ENCODE assay signal across 8 cellular contexts in the genomic region with DNA sequence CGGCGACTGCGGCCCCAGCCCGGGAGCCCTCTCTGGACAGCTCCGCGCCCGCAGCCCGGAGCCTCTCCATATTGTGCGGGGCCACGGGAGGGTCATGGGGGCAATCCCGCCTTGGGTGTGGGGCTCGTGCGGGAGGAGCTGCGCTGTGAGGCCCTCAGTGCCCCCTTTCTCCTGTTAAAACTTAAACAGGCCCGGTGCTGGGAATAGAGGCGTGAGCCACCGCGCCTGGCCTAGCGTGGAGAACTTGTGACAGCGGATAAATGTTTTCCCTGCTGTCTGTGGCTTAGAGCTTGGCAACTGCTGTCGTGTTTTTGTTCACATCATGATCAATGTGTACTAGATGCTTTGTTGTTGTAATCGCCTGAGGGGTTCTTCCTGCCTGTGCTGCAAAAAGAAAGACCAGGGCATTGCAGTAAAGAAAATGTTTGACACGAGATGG. TPM values are rescaled to one million over a fixed set of nuclear protein-coding genes. Genes with fewer than 3 reads are reported as not detected.
A peak's percentile ranks its signal among the peaks of the same experiment; 100 is the strongest.
DNase-seq lines count a peak whose midpoint lies in the region; ATAC-seq, FAIRE-seq and TF ChIP-seq lines count a peak whose summit lies in the region.

No MANE protein-coding gene starts in this region.

- H3K27ac Mint-ChIP-seq in IgD-negative memory B cell (peak overlapping the region in 1 of 3 donors; percentile 88), astrocyte (ENCODE audit: unreplicated experiment) (no peak overlapping the region)

- H3K4me2 ChIP-seq in astrocyte (ENCODE audit: low read length): peak overlapping the region; percentile 81

- H3K9me3 ChIP-seq in astrocyte (ENCODE audit: insufficient read depth, low read depth, low read length): peaks cover 9% of the 10 kb centered on the region
- peaks cover 45% of the 10 kb centered on the region for H3K9me3 ChIP-seq in psoas muscle

- H3K27me3 Mint-ChIP-seq in IgD-negative memory B cell (no peaks in the 10 kb centered on the region), astrocyte (ENCODE audit: low read depth, unreplicated experiment) (no peaks in the 10 kb centered on the region)

- H3K27me3 ChIP-seq in astrocyte (ENCODE audit: insufficient read depth, low read length) (no peaks in the 10 kb centered on the region), psoas muscle (ENCODE audit: insufficient read depth in 3 of 3, low read length in 2 of 3) (no peaks in the 10 kb centered on the region)

- peaks cover 0 to 1% (median 1%) of the 10 kb centered on the region in 3 donors for H3K9me3 Mint-ChIP-seq in IgD-negative memory B cell
- peaks cover 12% of the 10 kb centered on the region for H3K9me3 Mint-ChIP-seq in astrocyte (ENCODE audit: unreplicated experiment)

- ATAC-seq in psoas muscle: peak; percentile 39 to 57 (median 48)
- ATAC-seq in GM21367 (IDR thresholded peaks at IDR 0.05; ENCODE audit: unreplicated experiment): no peak

- peak overlapping the region; percentile 94 for H2AFZ ChIP-seq in astrocyte (ENCODE audit: low read depth, low read length)

- peaks cover 3% of the 10 kb centered on the region for H3K4me1 ChIP-seq in astrocyte (ENCODE audit: insufficient read depth, low read length)
- H3K4me1 ChIP-seq in psoas muscle: no peaks in the 10 kb centered on the region

- FAIRE-seq in astrocyte (lab: Jason Lieb, UNC): no peak

- H3K4me3 Mint-ChIP-seq in IgD-negative memory B cell (peak overlapping the region; percentile 90 to 95 (median 94)), astrocyte (ENCODE audit: unreplicated experiment) (no peak overlapping the region)

- peaks cover 13% of the 10 kb centered on the region for H3K79me2 ChIP-seq in astrocyte (ENCODE audit: insufficient read depth, low read length)

- H4K20me1 ChIP-seq in astrocyte (ENCODE audit: insufficient read depth, low read length): no peaks in the 10 kb centered on the region

- TF ChIP-seq CTCF in astrocyte (IDR thresholded peaks at IDR 0.05; ENCODE audit: insufficient read depth, low read depth, low read length): no peak
- no peak for TF ChIP-seq CTCF in psoas muscle (IDR thresholded peaks at IDR 0.05)

- H3K4me3 ChIP-seq in astrocyte (ENCODE audit: insufficient read depth, low read depth, low read length) (peak overlapping the region; percentile 88), psoas muscle (peak overlapping the region; percentile 95)

- peak overlapping the region; percentile 92 for H3K9ac ChIP-seq in astrocyte (ENCODE audit: low read length)

- H3K4me1 Mint-ChIP-seq in IgD-negative memory B cell (peaks cover 4 to 8% (median 6%) of the 10 kb centered on the region in 3 donors), astrocyte (ENCODE audit: low read depth, unreplicated experiment) (no peaks in the 10 kb centered on the region)

- intact Hi-C loops in psoas muscle (cut with DNase I): no loop called here

- DNase-seq in NCI-H2081 (lab: John Stamatoyannopoulos, UW) (peak; percentile 6 to 12), NCI-H2081 treated with DMSO at 0.1 percent for 48 hours (lab: John Stamatoyannopoulos, UW) (no peak), astrocyte (ENCODE audit: low read depth) (peak; percentile 56), hepatic stellate cell (ENCODE audit: low spot score) (peak; percentile 53), psoas muscle (peak; percentile 20 to 58), DMS153 treated with DMSO at 0.1 percent for 48 hours (lab: John Stamatoyannopoulos, UW; ENCODE audit: unreplicated experiment) (no peak)

- H3K27ac ChIP-seq in astrocyte (ENCODE audit: low read depth, low read length): peak overlapping the region; percentile 80
- H3K27ac ChIP-seq in psoas muscle: peak overlapping the region; percentile 97

- H3K36me3 ChIP-seq in astrocyte (ENCODE audit: insufficient read depth, low read length) (no peaks in the 10 kb centered on the region), psoas muscle (ENCODE audit: insufficient read depth in 1 of 2, low read depth in 1 of 2) (no peaks in the 10 kb centered on the region)

- 1 to 4% (median 3%) methylated on average over 19 to 23 of the region's 23 CpGs for WGBS in psoas muscle, 3 donors

- H3K36me3 Mint-ChIP-seq in IgD-negative memory B cell: peaks cover 3% of the 10 kb centered on the region
- H3K36me3 Mint-ChIP-seq in astrocyte (ENCODE audit: low read depth, unreplicated experiment): no peaks in the 10 kb centered on the region

RNA-seq across cellular contexts. Expression of gene ZNF844, which starts 0.6 kb away (rescaled TPM):
- 8.8 TPM for polyA plus RNA-seq in IgD-negative memory B cell
- not detected in 2 replicates for total RNA-seq in astrocyte
- 10 to 100 TPM in 1 of 4 donors, 1 to 10 TPM in 3; 4.1 to 12.2 (median 4.6) TPM for total RNA-seq in psoas muscle
- polyA plus RNA-seq in psoas muscle: 1 to 10 TPM; 1.3 to 2.6 (median 2.3) TPM

RNA-seq across cellular contexts. Expression of gene ZNF878, which starts 12.4 kb away (rescaled TPM):
- polyA plus RNA-seq in IgD-negative memory B cell: not detected
- not detected in 2 replicates for total RNA-seq in astrocyte
- not detected for total RNA-seq in psoas muscle
- polyA plus RNA-seq in psoas muscle: under 1 TPM in 2 of 3 donors, not detected in 1; 0.03 TPM

RNA-seq across cellular contexts. Expression of gene ZNF433, which starts 29.6 kb away (rescaled TPM):
- polyA plus RNA-seq in IgD-negative memory B cell (2.8 TPM), psoas muscle (1 to 10 TPM; 1.4 to 4.2 (median 2.8) TPM)
- total RNA-seq in astrocyte (not detected in 2 replicates), psoas muscle (1 to 10 TPM; 2.7 to 4.0 (median 3.1) TPM)

Comparison
In these comparisons a context has a peak if more than half of its experiments do, and no peak if none do; other contexts are left out.
1. DNase-seq: peak in NCI-H2081 (2 of 2), astrocyte (single experiment), hepatic stellate cell (single experiment) and psoas muscle (2 of 2); none in NCI-H2081 treated with DMSO at 0.1 percent for 48 hours (single experiment) and DMS153 treated with DMSO at 0.1 percent for 48 hours (single experiment).